ENCODE assay signal across 1 cellular context in the genomic region with DNA sequence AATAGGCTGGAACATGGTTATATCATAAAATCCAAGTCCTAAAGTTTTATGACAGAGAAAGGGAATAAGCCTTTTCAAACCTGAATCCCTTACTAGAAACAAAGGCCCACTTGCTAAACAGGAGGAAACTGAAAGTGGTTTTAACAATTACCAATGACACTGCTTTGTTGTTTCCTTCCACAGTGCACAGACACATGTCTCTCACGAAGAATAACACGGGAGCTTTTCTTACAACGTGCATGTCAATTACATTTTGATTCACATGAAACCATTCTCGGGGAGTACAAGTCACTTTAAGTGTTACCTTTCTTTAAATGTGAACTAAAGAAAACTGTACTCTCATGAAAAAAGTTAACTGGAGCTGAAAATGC.
TF ChIP-seq lines count a peak whose summit lies in the region.

No MANE protein-coding gene starts in this region.

TF ChIP-seq in IMR-90, 13 proteins besides CTCF, POLR2A, EP300 and RAD21:
- TF ChIP-seq, protein P1, sequence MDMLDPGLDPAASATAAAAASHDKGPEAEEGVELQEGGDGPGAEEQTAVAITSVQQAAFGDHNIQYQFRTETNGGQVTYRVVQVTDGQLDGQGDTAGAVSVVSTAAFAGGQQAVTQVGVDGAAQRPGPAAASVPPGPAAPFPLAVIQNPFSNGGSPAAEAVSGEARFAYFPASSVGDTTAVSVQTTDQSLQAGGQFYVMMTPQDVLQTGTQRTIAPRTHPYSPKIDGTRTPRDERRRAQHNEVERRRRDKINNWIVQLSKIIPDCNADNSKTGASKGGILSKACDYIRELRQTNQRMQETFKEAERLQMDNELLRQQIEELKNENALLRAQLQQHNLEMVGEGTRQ (IDR thresholded peaks at IDR 0.05; ENCODE audit: low read depth, low read length) = no peak
- TF ChIP-seq, protein P2, sequence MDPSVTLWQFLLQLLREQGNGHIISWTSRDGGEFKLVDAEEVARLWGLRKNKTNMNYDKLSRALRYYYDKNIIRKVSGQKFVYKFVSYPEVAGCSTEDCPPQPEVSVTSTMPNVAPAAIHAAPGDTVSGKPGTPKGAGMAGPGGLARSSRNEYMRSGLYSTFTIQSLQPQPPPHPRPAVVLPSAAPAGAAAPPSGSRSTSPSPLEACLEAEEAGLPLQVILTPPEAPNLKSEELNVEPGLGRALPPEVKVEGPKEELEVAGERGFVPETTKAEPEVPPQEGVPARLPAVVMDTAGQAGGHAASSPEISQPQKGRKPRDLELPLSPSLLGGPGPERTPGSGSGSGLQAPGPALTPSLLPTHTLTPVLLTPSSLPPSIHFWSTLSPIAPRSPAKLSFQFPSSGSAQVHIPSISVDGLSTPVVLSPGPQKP (IDR thresholded peaks at IDR 0.05; ENCODE audit: borderline replicate concordance, low read depth, low read length) = no peak
- TF ChIP-seq NFE2L2 (IDR thresholded peaks at IDR 0.05; ENCODE audit: low read depth, low read length) (no peak), MXI1 (IDR thresholded peaks at IDR 0.05; ENCODE audit: borderline replicate concordance, low read depth, low read length) (no peak), MAZ (IDR thresholded peaks at IDR 0.05; ENCODE audit: borderline replicate concordance, low read depth, low read length) (no peak), RFX5 (IDR thresholded peaks at IDR 0.05; ENCODE audit: low read depth, low read length) (no peak), CEBPB (IDR thresholded peaks at IDR 0.05; ENCODE audit: low read depth, low read length) (no peak), SMC3 (IDR thresholded peaks at IDR 0.05; ENCODE audit: low read depth, low read length) (no peak), RCOR1 (IDR thresholded peaks at IDR 0.05; ENCODE audit: insufficient replicate concordance, low read length) (no peak), BHLHE40 (IDR thresholded peaks at IDR 0.05; ENCODE audit: low read depth, low read length) (no peak), CHD1 (IDR thresholded peaks at IDR 0.05; ENCODE audit: low read depth, low read length) (no peak), FOS (IDR thresholded peaks at IDR 0.05; ENCODE audit: low read depth, low read length) (no peak), MAFK (IDR thresholded peaks at IDR 0.05; ENCODE audit: low read depth, low read length) (no peak)
